Comparison of ENCODE assay signal across 15 cellular contexts in genomic region chr21:28770867-28771661, GRCh38.
DNase-seq lines count a peak whose midpoint lies in the region; ATAC-seq and TF ChIP-seq lines count a peak whose summit lies in the region.
"Had no signal": no experiment of that assay in that cellular context is flagged by ENCODE, and none has a peak within 500 bp of the region (broad histone marks: within the 10 kb centered on the region; RNA-seq: fewer than 3 reads in every experiment).

No MANE protein-coding gene starts in this region.

- H3K36me3 ChIP-seq in osteoblast (ENCODE audit: insufficient read depth, low read length): no peaks in the 10 kb centered on the region

- peaks cover 32% of the 10 kb centered on the region for H3K4me1 ChIP-seq in osteoblast (ENCODE audit: insufficient read depth, low read length)

- H3K4me2 ChIP-seq in osteoblast (ENCODE audit: insufficient read depth, low read length): peak overlapping the region; percentile 72

- peak; percentile 90 for DNase-seq in AG09309 (ENCODE audit: low read depth)
- DNase-seq in glomerular visceral epithelial cell (ENCODE audit: extremely low spot score): peak; percentile 15
- no peak for DNase-seq in osteoblast (ENCODE audit: insufficient read length, low spot score, missing footprints)
- no peak for DNase-seq in T1000 (lab: John Stamatoyannopoulos, UW)
- DNase-seq in effector CD8-positive, alpha-beta T cell (lab: John Stamatoyannopoulos, UW): no peak
- no peak for DNase-seq in retina
- DNase-seq: activated CD4-positive, alpha-beta memory T cell treated with anti-CD3 and anti-CD28 coated beads, Interleukin-2, amount 10 ng/mL, durations not matched to agents 7 days and 5 days; activated naive CD4-positive, alpha-beta T cell treated with anti-CD3 and anti-CD28 coated beads, Interleukin-2, amount 50 U/mL, for 16 hours; AML-193; KG1; NCI-H2029; SW 1271 had no signal

- peak overlapping the region; percentile 84 for H3K27ac ChIP-seq in osteoblast (ENCODE audit: low read depth, low read length)

- H2AFZ ChIP-seq in osteoblast (ENCODE audit: low read length): peak overlapping the region; percentile 5

- H3K4me3 ChIP-seq in AG09309 (ENCODE audit: control insufficient read depth, low read depth, low read length) (no peak overlapping the region), WI38 (ENCODE audit: low read depth, low read length) (peak overlapping the region; percentile 29), osteoblast (ENCODE audit: insufficient read depth, low read length) (peak overlapping the region; percentile 19)
- H3K4me3 ChIP-seq: skin epidermis had no signal

- H4K20me1 ChIP-seq in osteoblast (ENCODE audit: insufficient read depth, low read length): no peaks in the 10 kb centered on the region

- H3K9me3 ChIP-seq in osteoblast (ENCODE audit: low read depth, low read length): no peaks in the 10 kb centered on the region

- no peak for ATAC-seq in HG03095 (IDR thresholded peaks at IDR 0.05; ENCODE audit: unreplicated experiment)

- no peaks in the 10 kb centered on the region for H3K27me3 ChIP-seq in osteoblast (ENCODE audit: insufficient read depth, low read length)

- TF ChIP-seq CTCF in AG09309 (IDR thresholded peaks at IDR 0.05; ENCODE audit: control insufficient read depth, insufficient read depth, low read depth, low read length, missing control alignments): no peak
- no peak for TF ChIP-seq CTCF in WI38 (IDR thresholded peaks at IDR 0.05; ENCODE audit: low read depth, low read length)
- peak; percentile 12 for TF ChIP-seq CTCF in osteoblast (IDR thresholded peaks at IDR 0.05; ENCODE audit: extremely low read depth, low read depth, low read length)

- no peaks in the 10 kb centered on the region for H3K79me2 ChIP-seq in osteoblast (ENCODE audit: insufficient read depth, low read length)

Comparison
In these comparisons a context has a peak if more than half of its experiments do, and no peak if none do; other contexts are left out.
1. DNase-seq: peak in AG09309 (single experiment) and glomerular visceral epithelial cell (single experiment); none in osteoblast (single experiment), T1000 (single experiment), effector CD8-positive, alpha-beta T cell (single experiment) and retina (single experiment).